9 cellular contexts compared by ENCODE assay signal in genomic region chr21:45892156-45892919, GRCh38.
DNase-seq lines count a peak whose midpoint lies in the region; ATAC-seq and TF ChIP-seq lines count a peak whose summit lies in the region.
"Had no signal": no experiment of that assay in that cellular context is flagged by ENCODE, and none has a peak within 500 bp of the region (broad histone marks: within the 10 kb centered on the region; RNA-seq: fewer than 3 reads in every experiment).

No MANE protein-coding gene starts in this region.

- H3K9me3 Mint-ChIP-seq in activated T-cell treated with anti-CD3 and anti-CD28 coated beads, Interleukin-2, amount 50 U/mL, for 4 hours: no peaks in the 10 kb centered on the region
- H3K9me3 Mint-ChIP-seq in natural killer cell treated with Interleukin-12 subunit alpha and Interleukin-12 subunit beta and Interleukin-15 and Interleukin-18, amount 100 ng/mL, for 72 hours: no peaks in the 10 kb centered on the region

- no peak for TF ChIP-seq POLR2A in GM18505 (IDR thresholded peaks at IDR 0.05; ENCODE audit: borderline replicate concordance, extremely low read depth, insufficient read depth, insufficient read length)

- H3K27ac Mint-ChIP-seq in natural killer cell treated with Interleukin-12 subunit alpha and Interleukin-12 subunit beta and Interleukin-15 and Interleukin-18, amount 100 ng/mL, for 72 hours: no peak overlapping the region

- peaks cover 62% of the 10 kb centered on the region for H3K4me1 Mint-ChIP-seq in activated T-cell treated with anti-CD3 and anti-CD28 coated beads, Interleukin-2, amount 50 U/mL, for 4 hours (ENCODE audit: low read depth)
- H3K4me1 Mint-ChIP-seq in natural killer cell treated with Interleukin-12 subunit alpha and Interleukin-12 subunit beta and Interleukin-15 and Interleukin-18, amount 100 ng/mL, for 72 hours (ENCODE audit: low read depth in 2 of 2): peaks cover 7 to 11% of the 10 kb centered on the region in 2 donors

- DNase-seq in ELF-1 (ENCODE audit: low read depth, low spot score): peak; percentile 55
- DNase-seq in NCI-H69 (lab: John Stamatoyannopoulos, UW): peak; percentile 56
- DNase-seq in activated T-cell treated with anti-CD3 and anti-CD28 coated beads, Interleukin-2, amount 50 U/mL, for 4 hours: no peak
- no peak for DNase-seq in natural killer cell treated with Interleukin-12 subunit alpha and Interleukin-12 subunit beta and Interleukin-15 and Interleukin-18, amount 100 ng/mL, for 72 hours (ENCODE audit: low spot score)
- no peak for DNase-seq in NCI-H774 (lab: John Stamatoyannopoulos, UW)
- DNase-seq: foreskin melanocyte, NCI-H1694 had no signal

- ATAC-seq in activated T-cell treated with anti-CD3 and anti-CD28 coated beads, Interleukin-2, amount 50 U/mL, for 4 hours: peak; percentile 53 to 61
- ATAC-seq in natural killer cell treated with Interleukin-12 subunit alpha and Interleukin-12 subunit beta and Interleukin-15 and Interleukin-18, amount 100 ng/mL, for 72 hours: peak; percentile 11
- ATAC-seq in GM18519 (IDR thresholded peaks at IDR 0.05; ENCODE audit: low FRiP score, unreplicated experiment) (no peak), GM18505 (IDR thresholded peaks at IDR 0.05; ENCODE audit: unreplicated experiment) (no peak)

- H3K4me3 Mint-ChIP-seq in activated T-cell treated with anti-CD3 and anti-CD28 coated beads, Interleukin-2, amount 50 U/mL, for 4 hours: peak overlapping the region; percentile 56
- H3K4me3 Mint-ChIP-seq in natural killer cell treated with Interleukin-12 subunit alpha and Interleukin-12 subunit beta and Interleukin-15 and Interleukin-18, amount 100 ng/mL, for 72 hours: no peak overlapping the region

- H3K36me3 Mint-ChIP-seq in activated T-cell treated with anti-CD3 and anti-CD28 coated beads, Interleukin-2, amount 50 U/mL, for 4 hours (ENCODE audit: insufficient read depth): no peaks in the 10 kb centered on the region
- no peaks in the 10 kb centered on the region for H3K36me3 Mint-ChIP-seq in natural killer cell treated with Interleukin-12 subunit alpha and Interleukin-12 subunit beta and Interleukin-15 and Interleukin-18, amount 100 ng/mL, for 72 hours

- H3K27me3 Mint-ChIP-seq in activated T-cell treated with anti-CD3 and anti-CD28 coated beads, Interleukin-2, amount 50 U/mL, for 4 hours (ENCODE audit: low read depth): peaks cover 2% of the 10 kb centered on the region
- H3K27me3 Mint-ChIP-seq in natural killer cell treated with Interleukin-12 subunit alpha and Interleukin-12 subunit beta and Interleukin-15 and Interleukin-18, amount 100 ng/mL, for 72 hours: peaks cover 12 to 16% of the 10 kb centered on the region in 2 donors

Comparison
In these comparisons a context has a peak if more than half of its experiments do, and no peak if none do; other contexts are left out.
1. DNase-seq: peak in ELF-1 (single experiment) and NCI-H69 (single experiment); none in activated T-cell treated with anti-CD3 and anti-CD28 coated beads, Interleukin-2, amount 50 U/mL, for 4 hours (single experiment), natural killer cell treated with Interleukin-12 subunit alpha and Interleukin-12 subunit beta and Interleukin-15 and Interleukin-18, amount 100 ng/mL, for 72 hours (single experiment) and NCI-H774 (single experiment).
2. ATAC-seq: peak in activated T-cell treated with anti-CD3 and anti-CD28 coated beads, Interleukin-2, amount 50 U/mL, for 4 hours (2 of 2) and natural killer cell treated with Interleukin-12 subunit alpha and Interleukin-12 subunit beta and Interleukin-15 and Interleukin-18, amount 100 ng/mL, for 72 hours (2 of 2); none in GM18519 (single experiment) and GM18505 (single experiment).